Comparison of ENCODE assay signal across 7 cellular contexts in genomic region chr1:147171399-147172167, GRCh38. TPM values are rescaled to one million over a fixed set of nuclear protein-coding genes. Genes with fewer than 3 reads are reported as not detected.
DNase-seq lines count a peak whose midpoint lies in the region; ATAC-seq, FAIRE-seq and TF ChIP-seq lines count a peak whose summit lies in the region.

No MANE protein-coding gene starts in this region.

- H3K27me3 ChIP-seq in hepatocyte: no peaks in the 10 kb centered on the region
- no peaks in the 10 kb centered on the region for H3K27me3 ChIP-seq in gastrocnemius medialis

- H3K9me3 ChIP-seq in hepatocyte (ENCODE audit: low read depth) (no peaks in the 10 kb centered on the region), gastrocnemius medialis (no peaks in the 10 kb centered on the region)

- TF ChIP-seq CTCF in activated CD8-positive, alpha-beta T cell treated with anti-CD3 and anti-CD28 coated beads for 36 hours (IDR thresholded peaks at IDR 0.05): no peak
- TF ChIP-seq CTCF in hepatocyte (IDR thresholded peaks at IDR 0.05; ENCODE audit: poor library complexity): no peak
- TF ChIP-seq CTCF in gastrocnemius medialis (IDR thresholded peaks at IDR 0.05 in 4 of 5, conservative IDR thresholded peaks at IDR 0.05 in 1 of 5): no peak

- peaks cover 38% of the 10 kb centered on the region for H3K4me1 Mint-ChIP-seq in activated CD8-positive, alpha-beta T cell treated with anti-CD3 and anti-CD28 coated beads for 36 hours (ENCODE audit: low read depth)

- peak; percentile 44 for DNase-seq in G401 (ENCODE audit: low spot score)
- DNase-seq in HK-2 (ENCODE audit: unreplicated experiment): peak; percentile 16
- DNase-seq in activated CD8-positive, alpha-beta T cell treated with anti-CD3 and anti-CD28 coated beads for 36 hours: no peak
- peak; percentile 14 for DNase-seq in hepatocyte (ENCODE audit: low spot score)
- no peak for DNase-seq in gastrocnemius medialis
- DNase-seq in HTR-8/SVneo (ENCODE audit: insufficient read length, low spot score): no peak

- peaks cover 3% of the 10 kb centered on the region for H3K9me3 Mint-ChIP-seq in activated CD8-positive, alpha-beta T cell treated with anti-CD3 and anti-CD28 coated beads for 36 hours

- H2AFZ ChIP-seq in hepatocyte: peak overlapping the region; percentile 92

- no peak for ATAC-seq in activated CD8-positive, alpha-beta T cell treated with anti-CD3 and anti-CD28 coated beads for 36 hours
- ATAC-seq in gastrocnemius medialis (peak; percentile 9 to 14), HG02798 (IDR thresholded peaks at IDR 0.05; ENCODE audit: poor library complexity, unreplicated experiment) (no peak)

- no peaks in the 10 kb centered on the region for H3K27me3 Mint-ChIP-seq in activated CD8-positive, alpha-beta T cell treated with anti-CD3 and anti-CD28 coated beads for 36 hours

- no peaks in the 10 kb centered on the region for H3K36me3 ChIP-seq in hepatocyte (replicated peaks; ENCODE audit: insufficient read depth, low read depth)
- H3K36me3 ChIP-seq in gastrocnemius medialis: peaks cover 0 to 3% of the 10 kb centered on the region in 2 donors

- peak overlapping the region; percentile 90 for H3K4me2 ChIP-seq in hepatocyte

- peaks cover 34% of the 10 kb centered on the region for H3K4me1 ChIP-seq in hepatocyte (ENCODE audit: insufficient read depth)
- peaks cover 35 to 46% of the 10 kb centered on the region in 2 donors for H3K4me1 ChIP-seq in gastrocnemius medialis

- H3K27ac ChIP-seq in hepatocyte (peak overlapping the region; percentile 98), gastrocnemius medialis (peak overlapping the region; percentile 85 to 97 (median 92))

- in situ Hi-C loops in G401 (cut with HindIII; ENCODE audit: low sequenced_read_pairs) (no loop called here), gastrocnemius medialis (cut with MboI; ENCODE audit: low sequenced_read_pairs in 4 of 4) (loop anchor here (5.0 to 25.0 kb wide), 3 partner anchors 73 to 441 kb away; partner anchors contain the start of gene CHD1L (in 1 of the 4))

- no peaks in the 10 kb centered on the region for H4K20me1 ChIP-seq in hepatocyte (ENCODE audit: insufficient read depth, poor library complexity, severe bottlenecking)

- no peak for FAIRE-seq in HTR-8/SVneo (lab: Jason Lieb, UNC)

- no peaks in the 10 kb centered on the region for H3K9me2 ChIP-seq in hepatocyte (replicated peaks; ENCODE audit: insufficient read depth)

- H3K36me3 Mint-ChIP-seq in activated CD8-positive, alpha-beta T cell treated with anti-CD3 and anti-CD28 coated beads for 36 hours (ENCODE audit: low read depth): peaks cover 19% of the 10 kb centered on the region

- peaks cover 63% of the 10 kb centered on the region for H3K79me2 ChIP-seq in hepatocyte

- peak overlapping the region; percentile 94 for H3K4me3 ChIP-seq in hepatocyte
- peak overlapping the region; percentile 77 to 97 (median 94) for H3K4me3 ChIP-seq in gastrocnemius medialis

- POLR2A ChIA-PET in activated CD8-positive, alpha-beta T cell treated with anti-CD3 and anti-CD28 coated beads for 36 hours (lab: Charles Lee): interaction anchor here (0.8 to 7.1 kb wide), 4 partner anchors 9 to 87 kb away, joined by 3 to 76 read pairs (median 6); no protein-coding TSS in a partner anchor

- peak overlapping the region; percentile 98 for H3K4me3 Mint-ChIP-seq in activated CD8-positive, alpha-beta T cell treated with anti-CD3 and anti-CD28 coated beads for 36 hours

- WGBS in hepatocyte (ENCODE audit: low lambda C conversion rate, missing lambda C conversion rate): 1% methylated on average over 32 of the region's 32 CpGs

- intact Hi-C loops in activated CD8-positive, alpha-beta T cell treated with anti-CD3 and anti-CD28 coated beads for 36 hours (cut with micrococcal nuclease): loop anchor here (2.0 to 5.0 kb wide), 2 partner anchors 56 to 71 kb away; partner anchors contain the start of genes CHD1L and FMO5
- intact Hi-C loops in gastrocnemius medialis (cut with DNase I; ENCODE audit: low total_unique reads): loop anchor here (1.0 kb wide), 1 partner anchor 72 kb away; no protein-coding TSS in a partner anchor

- CTCF ChIA-PET in activated CD8-positive, alpha-beta T cell treated with anti-CD3 and anti-CD28 coated beads for 36 hours (lab: Charles Lee): interaction anchor here (0.8 to 6.6 kb wide), 4 partner anchors 10 to 72 kb away, joined by 3 to 80 read pairs (median 4); partner anchors contain the start of gene CHD1L

- no peak for TF ChIP-seq POLR2A in gastrocnemius medialis (IDR thresholded peaks at IDR 0.05)

- peak overlapping the region; percentile 89 for H3K27ac Mint-ChIP-seq in activated CD8-positive, alpha-beta T cell treated with anti-CD3 and anti-CD28 coated beads for 36 hours

RNA-seq across cellular contexts. Expression of gene PRKAB2, which starts 0.7 kb away (rescaled TPM):
- 6.0 and 12.5 TPM in 2 replicates for total RNA-seq in G401 (2014; rRNA removed; shearing (Covaris generic))
- 1 to 10 TPM; 5.8 to 6.4 TPM for total RNA-seq in activated CD8-positive, alpha-beta T cell treated with anti-CD3 and anti-CD28 coated beads for 36 hours
- total RNA-seq in hepatocyte: 28.6 and 29.1 TPM in 2 replicates
- 11.7 and 13.6 TPM in 2 replicates for polyA plus RNA-seq in hepatocyte
- total RNA-seq in gastrocnemius medialis: 100 to 1,000 TPM in 1 of 4 donors, 10 to 100 TPM in 3; 65.2 to 107 (median 80.2) TPM

RNA-seq across cellular contexts. Expression of gene FMO5, which starts 53.6 kb away (rescaled TPM):
- total RNA-seq in G401 (2014; rRNA removed; shearing (Covaris generic)): 0.24 and 1.2 TPM in 2 replicates
- total RNA-seq in activated CD8-positive, alpha-beta T cell treated with anti-CD3 and anti-CD28 coated beads for 36 hours: under 1 TPM in 1 of 2 experiments, not detected in 1; 0.16 TPM
- 43.9 and 48.6 TPM in 2 replicates for total RNA-seq in hepatocyte
- polyA plus RNA-seq in hepatocyte: 44.6 and 49.5 TPM in 2 replicates
- total RNA-seq in gastrocnemius medialis: 1 to 10 TPM in 2 of 4 donors, under 1 TPM in 2; 0.72 to 1.7 (median 1.2) TPM

Comparison
In these comparisons a context has a peak if more than half of its experiments do, and no peak if none do; other contexts are left out.
1. DNase-seq: peak in G401 (single experiment), HK-2 (single experiment) and hepatocyte (single experiment); none in activated CD8-positive, alpha-beta T cell treated with anti-CD3 and anti-CD28 coated beads for 36 hours (single experiment), gastrocnemius medialis (0 of 2) and HTR-8/SVneo (single experiment).
2. ATAC-seq: peak in gastrocnemius medialis (2 of 2); none in activated CD8-positive, alpha-beta T cell treated with anti-CD3 and anti-CD28 coated beads for 36 hours (single experiment) and HG02798 (single experiment).
3. RNA of gene FMO5, which starts 53.6 kb away (total RNA-seq): 43.9 to 48.6 TPM in hepatocyte; 0.72 to 1.7 TPM in gastrocnemius medialis, 0.24 to 1.2 TPM in G401 and 0.16 TPM in activated CD8-positive, alpha-beta T cell treated with anti-CD3 and anti-CD28 coated beads for 36 hours; every median in the first group is over 10 times any median in the second.